1 cellular context compared by ENCODE assay signal in the genomic region with DNA sequence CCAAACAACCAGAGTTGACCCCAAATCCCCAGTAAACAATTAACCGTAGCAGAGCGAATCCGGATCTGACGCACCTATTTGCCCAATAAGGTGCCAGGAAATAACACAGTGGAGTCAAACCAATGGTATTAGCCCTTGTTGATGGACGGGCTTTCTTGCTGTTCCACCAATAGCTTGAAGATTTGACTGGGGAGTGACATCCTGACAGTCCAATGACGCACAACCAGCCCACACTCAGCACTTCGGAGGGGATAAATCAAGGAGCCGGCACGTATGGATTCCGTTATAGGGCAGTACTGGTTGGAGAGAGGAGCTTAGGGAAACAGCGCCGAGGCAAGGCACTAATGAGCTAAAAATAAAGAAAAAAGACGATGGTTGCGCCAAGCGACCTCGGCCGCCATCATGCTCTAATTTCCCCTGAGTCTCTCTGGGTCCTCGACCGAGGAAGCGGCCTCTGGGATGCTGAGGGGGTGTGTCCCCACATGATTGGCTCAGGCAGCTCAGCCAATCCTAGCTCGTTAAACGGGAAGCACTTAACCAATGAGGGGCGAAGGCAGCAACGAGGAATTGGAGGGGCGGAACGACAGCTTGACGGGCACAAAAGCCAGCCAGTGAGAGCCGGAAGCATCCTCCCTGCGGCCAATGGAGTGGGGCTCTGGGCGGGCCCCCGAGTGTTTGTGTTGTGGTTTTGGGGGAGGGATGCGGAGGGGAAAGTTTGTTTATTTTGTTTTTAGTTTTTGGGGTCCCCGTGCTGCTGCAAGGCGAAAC.
A peak's percentile ranks its signal among the peaks of the same experiment; 100 is the strongest.
TF ChIP-seq lines count a peak whose summit lies in the region.

No MANE protein-coding gene starts in this region.

TF ChIP-seq in K562, 482 proteins besides CTCF, POLR2A, EP300 and RAD21 (continued from another document and continues in another):
- TF ChIP-seq JUN (IDR thresholded peaks at IDR 0.05; ENCODE audit: borderline replicate concordance, low read depth, low read length) (no peak), JUN (CRISPR knock-in tag; IDR thresholded peaks at IDR 0.05; ENCODE audit: borderline replicate concordance) (no peak), SUPT5H (IDR thresholded peaks at IDR 0.05) (peak; percentile 89), SIX5 (IDR thresholded peaks at IDR 0.05; ENCODE audit: borderline replicate concordance in 1 of 2, insufficient read depth in 1 of 2, low read depth in 1 of 2, low read length in 2 of 2) (no peak), ZNF224 (CRISPR knock-in tag; IDR thresholded peaks at IDR 0.05) (no peak), SAFB (IDR thresholded peaks at IDR 0.05; ENCODE audit: borderline replicate concordance, low read depth, low read length) (no peak), ZNF785 (CRISPR knock-in tag; IDR thresholded peaks at IDR 0.05) (no peak), GABPA (tag; conservative IDR thresholded peaks at IDR 0.05; ENCODE audit: low read depth) (peak; percentile 68), SETDB1 (IDR thresholded peaks at IDR 0.05; ENCODE audit: low read length) (no peak), ARID1B (IDR thresholded peaks at IDR 0.05) (no peak), HNRNPK (IDR thresholded peaks at IDR 0.05; ENCODE audit: low read depth, low read length, poor library complexity, severe bottlenecking) (no peak), ZNF695 (CRISPR knock-in tag; IDR thresholded peaks at IDR 0.05) (no peak), ZNF77 (CRISPR knock-in tag; IDR thresholded peaks at IDR 0.05) (no peak), TAF1 (IDR thresholded peaks at IDR 0.05; ENCODE audit: control insufficient read depth, extremely low read depth, insufficient read depth, low read length, severe bottlenecking) (peak; percentile 83), C11orf30 (IDR thresholded peaks at IDR 0.05; ENCODE audit: low read depth) (peak; percentile 87), NFIX (CRISPR knock-in tag; IDR thresholded peaks at IDR 0.05; ENCODE audit: low read depth) (no peak), ESRRB (CRISPR knock-in tag; IDR thresholded peaks at IDR 0.05; ENCODE audit: borderline replicate concordance) (no peak), RBFOX2 (IDR thresholded peaks at IDR 0.05; ENCODE audit: low read depth, low read length) (peak; percentile 85), CTBP1 (IDR thresholded peaks at IDR 0.05; ENCODE audit: borderline replicate concordance) (peak; percentile 40; the same call in 1 of the 2 replicates), DPF2 (IDR thresholded peaks at IDR 0.05) (no peak)
- TF ChIP-seq, protein P1, sequence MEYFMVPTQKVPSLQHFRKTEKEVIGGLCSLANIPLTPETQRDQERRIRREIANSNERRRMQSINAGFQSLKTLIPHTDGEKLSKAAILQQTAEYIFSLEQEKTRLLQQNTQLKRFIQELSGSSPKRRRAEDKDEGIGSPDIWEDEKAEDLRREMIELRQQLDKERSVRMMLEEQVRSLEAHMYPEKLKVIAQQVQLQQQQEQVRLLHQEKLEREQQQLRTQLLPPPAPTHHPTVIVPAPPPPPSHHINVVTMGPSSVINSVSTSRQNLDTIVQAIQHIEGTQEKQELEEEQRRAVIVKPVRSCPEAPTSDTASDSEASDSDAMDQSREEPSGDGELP (CRISPR knock-in tag; IDR thresholded peaks at IDR 0.05; ENCODE audit: borderline replicate concordance), result peak; percentile 55; the same call in 1 of the 2 replicates
- TF ChIP-seq, protein P2, sequence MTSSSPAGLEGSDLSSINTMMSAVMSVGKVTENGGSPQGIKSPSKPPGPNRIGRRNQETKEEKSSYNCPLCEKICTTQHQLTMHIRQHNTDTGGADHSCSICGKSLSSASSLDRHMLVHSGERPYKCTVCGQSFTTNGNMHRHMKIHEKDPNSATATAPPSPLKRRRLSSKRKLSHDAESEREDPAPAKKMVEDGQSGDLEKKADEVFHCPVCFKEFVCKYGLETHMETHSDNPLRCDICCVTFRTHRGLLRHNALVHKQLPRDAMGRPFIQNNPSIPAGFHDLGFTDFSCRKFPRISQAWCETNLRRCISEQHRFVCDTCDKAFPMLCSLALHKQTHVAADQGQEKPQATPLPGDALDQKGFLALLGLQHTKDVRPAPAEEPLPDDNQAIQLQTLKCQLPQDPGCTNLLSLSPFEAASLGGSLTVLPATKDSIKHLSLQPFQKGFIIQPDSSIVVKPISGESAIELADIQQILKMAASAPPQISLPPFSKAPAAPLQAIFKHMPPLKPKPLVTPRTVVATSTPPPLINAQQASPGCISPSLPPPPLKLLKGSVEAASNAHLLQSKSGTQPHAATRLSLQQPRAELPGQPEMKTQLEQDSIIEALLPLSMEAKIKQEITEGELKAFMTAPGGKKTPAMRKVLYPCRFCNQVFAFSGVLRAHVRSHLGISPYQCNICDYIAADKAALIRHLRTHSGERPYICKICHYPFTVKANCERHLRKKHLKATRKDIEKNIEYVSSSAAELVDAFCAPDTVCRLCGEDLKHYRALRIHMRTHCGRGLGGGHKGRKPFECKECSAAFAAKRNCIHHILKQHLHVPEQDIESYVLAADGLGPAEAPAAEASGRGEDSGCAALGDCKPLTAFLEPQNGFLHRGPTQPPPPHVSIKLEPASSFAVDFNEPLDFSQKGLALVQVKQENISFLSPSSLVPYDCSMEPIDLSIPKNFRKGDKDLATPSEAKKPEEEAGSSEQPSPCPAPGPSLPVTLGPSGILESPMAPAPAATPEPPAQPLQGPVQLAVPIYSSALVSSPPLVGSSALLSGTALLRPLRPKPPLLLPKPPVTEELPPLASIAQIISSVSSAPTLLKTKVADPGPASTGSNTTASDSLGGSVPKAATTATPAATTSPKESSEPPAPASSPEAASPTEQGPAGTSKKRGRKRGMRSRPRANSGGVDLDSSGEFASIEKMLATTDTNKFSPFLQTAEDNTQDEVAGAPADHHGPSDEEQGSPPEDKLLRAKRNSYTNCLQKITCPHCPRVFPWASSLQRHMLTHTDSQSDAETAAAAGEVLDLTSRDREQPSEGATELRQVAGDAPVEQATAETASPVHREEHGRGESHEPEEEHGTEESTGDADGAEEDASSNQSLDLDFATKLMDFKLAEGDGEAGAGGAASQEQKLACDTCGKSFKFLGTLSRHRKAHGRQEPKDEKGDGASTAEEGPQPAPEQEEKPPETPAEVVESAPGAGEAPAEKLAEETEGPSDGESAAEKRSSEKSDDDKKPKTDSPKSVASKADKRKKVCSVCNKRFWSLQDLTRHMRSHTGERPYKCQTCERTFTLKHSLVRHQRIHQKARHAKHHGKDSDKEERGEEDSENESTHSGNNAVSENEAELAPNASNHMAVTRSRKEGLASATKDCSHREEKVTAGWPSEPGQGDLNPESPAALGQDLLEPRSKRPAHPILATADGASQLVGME (CRISPR knock-in tag; IDR thresholded peaks at IDR 0.05), result peak; percentile 74
- TF ChIP-seq, protein P3, sequence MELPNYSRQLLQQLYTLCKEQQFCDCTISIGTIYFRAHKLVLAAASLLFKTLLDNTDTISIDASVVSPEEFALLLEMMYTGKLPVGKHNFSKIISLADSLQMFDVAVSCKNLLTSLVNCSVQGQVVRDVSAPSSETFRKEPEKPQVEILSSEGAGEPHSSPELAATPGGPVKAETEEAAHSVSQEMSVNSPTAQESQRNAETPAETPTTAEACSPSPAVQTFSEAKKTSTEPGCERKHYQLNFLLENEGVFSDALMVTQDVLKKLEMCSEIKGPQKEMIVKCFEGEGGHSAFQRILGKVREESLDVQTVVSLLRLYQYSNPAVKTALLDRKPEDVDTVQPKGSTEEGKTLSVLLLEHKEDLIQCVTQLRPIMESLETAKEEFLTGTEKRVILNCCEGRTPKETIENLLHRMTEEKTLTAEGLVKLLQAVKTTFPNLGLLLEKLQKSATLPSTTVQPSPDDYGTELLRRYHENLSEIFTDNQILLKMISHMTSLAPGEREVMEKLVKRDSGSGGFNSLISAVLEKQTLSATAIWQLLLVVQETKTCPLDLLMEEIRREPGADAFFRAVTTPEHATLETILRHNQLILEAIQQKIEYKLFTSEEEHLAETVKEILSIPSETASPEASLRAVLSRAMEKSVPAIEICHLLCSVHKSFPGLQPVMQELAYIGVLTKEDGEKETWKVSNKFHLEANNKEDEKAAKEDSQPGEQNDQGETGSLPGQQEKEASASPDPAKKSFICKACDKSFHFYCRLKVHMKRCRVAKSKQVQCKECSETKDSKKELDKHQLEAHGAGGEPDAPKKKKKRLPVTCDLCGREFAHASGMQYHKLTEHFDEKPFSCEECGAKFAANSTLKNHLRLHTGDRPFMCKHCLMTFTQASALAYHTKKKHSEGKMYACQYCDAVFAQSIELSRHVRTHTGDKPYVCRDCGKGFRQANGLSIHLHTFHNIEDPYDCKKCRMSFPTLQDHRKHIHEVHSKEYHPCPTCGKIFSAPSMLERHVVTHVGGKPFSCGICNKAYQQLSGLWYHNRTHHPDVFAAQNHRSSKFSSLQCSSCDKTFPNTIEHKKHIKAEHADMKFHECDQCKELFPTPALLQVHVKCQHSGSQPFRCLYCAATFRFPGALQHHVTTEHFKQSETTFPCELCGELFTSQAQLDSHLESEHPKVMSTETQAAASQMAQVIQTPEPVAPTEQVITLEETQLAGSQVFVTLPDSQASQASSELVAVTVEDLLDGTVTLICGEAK (IDR thresholded peaks at IDR 0.05), result peak; percentile 55; the same call in 1 of the 2 replicates
- TF ChIP-seq, protein P3 (CRISPR knock-in tag; IDR thresholded peaks at IDR 0.05), result no peak
- TF ChIP-seq, protein P4, sequence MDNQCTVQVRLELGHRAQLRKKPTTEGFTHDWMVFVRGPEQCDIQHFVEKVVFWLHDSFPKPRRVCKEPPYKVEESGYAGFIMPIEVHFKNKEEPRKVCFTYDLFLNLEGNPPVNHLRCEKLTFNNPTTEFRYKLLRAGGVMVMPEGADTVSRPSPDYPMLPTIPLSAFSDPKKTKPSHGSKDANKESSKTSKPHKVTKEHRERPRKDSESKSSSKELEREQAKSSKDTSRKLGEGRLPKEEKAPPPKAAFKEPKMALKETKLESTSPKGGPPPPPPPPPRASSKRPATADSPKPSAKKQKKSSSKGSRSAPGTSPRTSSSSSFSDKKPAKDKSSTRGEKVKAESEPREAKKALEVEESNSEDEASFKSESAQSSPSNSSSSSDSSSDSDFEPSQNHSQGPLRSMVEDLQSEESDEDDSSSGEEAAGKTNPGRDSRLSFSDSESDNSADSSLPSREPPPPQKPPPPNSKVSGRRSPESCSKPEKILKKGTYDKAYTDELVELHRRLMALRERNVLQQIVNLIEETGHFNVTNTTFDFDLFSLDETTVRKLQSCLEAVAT (IDR thresholded peaks at IDR 0.05), result peak; percentile 75 to 82; a peak in 3 of 4 replicates
- TF ChIP-seq, protein P5, sequence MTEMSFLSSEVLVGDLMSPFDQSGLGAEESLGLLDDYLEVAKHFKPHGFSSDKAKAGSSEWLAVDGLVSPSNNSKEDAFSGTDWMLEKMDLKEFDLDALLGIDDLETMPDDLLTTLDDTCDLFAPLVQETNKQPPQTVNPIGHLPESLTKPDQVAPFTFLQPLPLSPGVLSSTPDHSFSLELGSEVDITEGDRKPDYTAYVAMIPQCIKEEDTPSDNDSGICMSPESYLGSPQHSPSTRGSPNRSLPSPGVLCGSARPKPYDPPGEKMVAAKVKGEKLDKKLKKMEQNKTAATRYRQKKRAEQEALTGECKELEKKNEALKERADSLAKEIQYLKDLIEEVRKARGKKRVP (CRISPR knock-in tag; IDR thresholded peaks at IDR 0.05), result no peak
- TF ChIP-seq, protein P6, sequence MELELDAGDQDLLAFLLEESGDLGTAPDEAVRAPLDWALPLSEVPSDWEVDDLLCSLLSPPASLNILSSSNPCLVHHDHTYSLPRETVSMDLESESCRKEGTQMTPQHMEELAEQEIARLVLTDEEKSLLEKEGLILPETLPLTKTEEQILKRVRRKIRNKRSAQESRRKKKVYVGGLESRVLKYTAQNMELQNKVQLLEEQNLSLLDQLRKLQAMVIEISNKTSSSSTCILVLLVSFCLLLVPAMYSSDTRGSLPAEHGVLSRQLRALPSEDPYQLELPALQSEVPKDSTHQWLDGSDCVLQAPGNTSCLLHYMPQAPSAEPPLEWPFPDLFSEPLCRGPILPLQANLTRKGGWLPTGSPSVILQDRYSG (tag; conservative IDR thresholded peaks at IDR 0.05; ENCODE audit: low read depth), result no peak
- TF ChIP-seq, protein P7, sequence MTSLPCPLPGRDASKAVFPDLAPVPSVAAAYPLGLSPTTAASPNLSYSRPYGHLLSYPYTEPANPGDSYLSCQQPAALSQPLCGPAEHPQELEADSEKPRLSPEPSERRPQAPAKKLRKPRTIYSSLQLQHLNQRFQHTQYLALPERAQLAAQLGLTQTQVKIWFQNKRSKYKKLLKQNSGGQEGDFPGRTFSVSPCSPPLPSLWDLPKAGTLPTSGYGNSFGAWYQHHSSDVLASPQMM (CRISPR knock-in tag; IDR thresholded peaks at IDR 0.05), result no peak
- TF ChIP-seq, protein P8, sequence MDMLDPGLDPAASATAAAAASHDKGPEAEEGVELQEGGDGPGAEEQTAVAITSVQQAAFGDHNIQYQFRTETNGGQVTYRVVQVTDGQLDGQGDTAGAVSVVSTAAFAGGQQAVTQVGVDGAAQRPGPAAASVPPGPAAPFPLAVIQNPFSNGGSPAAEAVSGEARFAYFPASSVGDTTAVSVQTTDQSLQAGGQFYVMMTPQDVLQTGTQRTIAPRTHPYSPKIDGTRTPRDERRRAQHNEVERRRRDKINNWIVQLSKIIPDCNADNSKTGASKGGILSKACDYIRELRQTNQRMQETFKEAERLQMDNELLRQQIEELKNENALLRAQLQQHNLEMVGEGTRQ (CRISPR knock-in tag; IDR thresholded peaks at IDR 0.05), result no peak
- TF ChIP-seq, protein P9, sequence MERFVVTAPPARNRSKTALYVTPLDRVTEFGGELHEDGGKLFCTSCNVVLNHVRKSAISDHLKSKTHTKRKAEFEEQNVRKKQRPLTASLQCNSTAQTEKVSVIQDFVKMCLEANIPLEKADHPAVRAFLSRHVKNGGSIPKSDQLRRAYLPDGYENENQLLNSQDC (CRISPR knock-in tag; IDR thresholded peaks at IDR 0.05), result 0 out of 2 replicates have a peak, but pooled peaks have one; percentile 26
